In genomic region chr11:74220376-74220775, GRCh38 we compare ENCODE assay signal across 21 cellular contexts.
"Had no signal": no experiment of that assay in that cellular context is flagged by ENCODE, and none has a peak within 500 bp of the region (broad histone marks: within the 10 kb centered on the region; RNA-seq: fewer than 3 reads in every experiment).

No MANE protein-coding gene starts in this region.

- DNase-seq: activated CD4-positive, alpha-beta memory T cell treated with anti-CD3 and anti-CD28 coated beads, Interleukin-2, amount 10 ng/mL, durations not matched to agents 7 days and 5 days; activated CD4-positive, alpha-beta T cell treated with anti-CD3 and anti-CD28 coated beads for 36 hours; activated gamma-delta T cell treated with Interleukin-2 at 50 U/mL for 16 hours; activated naive CD8-positive, alpha-beta T cell treated with anti-CD3 and anti-CD28 coated beads, Interleukin-2, amount 10 ng/mL, durations not matched to agents 7 days and 5 days; activated T-cell treated with anti-CD3 and anti-CD28 coated beads, Interleukin-2, amount 50 U/mL, for 72 hours; caudate nucleus; colonic mucosa; effector CD4-positive, alpha-beta T cell; immature natural killer cell; left cardiac atrium; mucosa of descending colon; natural killer cell; nucleus accumbens; psoas muscle; stimulated activated CD4-positive, alpha-beta T cell treated with anti-CD3 and anti-CD28 coated beads, Interleukin-2, amount 100 ng/mL, for 48 hours; testis; uterus; WERI-Rb-1 had no signal

- H3K27ac Mint-ChIP-seq: activated CD4-positive, alpha-beta memory T cell treated with anti-CD3 and anti-CD28 coated beads, Interleukin-2, amount 10 ng/mL, durations not matched to agents 7 days and 5 days; activated CD4-positive, alpha-beta T cell treated with anti-CD3 and anti-CD28 coated beads for 36 hours; activated naive CD8-positive, alpha-beta T cell treated with anti-CD3 and anti-CD28 coated beads, Interleukin-2, amount 10 ng/mL, durations not matched to agents 7 days and 5 days; activated T-cell treated with anti-CD3 and anti-CD28 coated beads, Interleukin-2, amount 50 U/mL, for 72 hours; immature natural killer cell; natural killer cell; stimulated activated naive CD8-positive, alpha-beta T cell treated with anti-CD3 and anti-CD28 coated beads, Interleukin-15, Interleukin-2, amounts not matched to agents 100 ng/mL and 50 ng/mL, for 24 hours had no signal

- H3K27me3 Mint-ChIP-seq: activated CD4-positive, alpha-beta memory T cell treated with anti-CD3 and anti-CD28 coated beads, Interleukin-2, amount 10 ng/mL, durations not matched to agents 7 days and 5 days; activated CD4-positive, alpha-beta T cell treated with anti-CD3 and anti-CD28 coated beads for 36 hours; activated naive CD8-positive, alpha-beta T cell treated with anti-CD3 and anti-CD28 coated beads, Interleukin-2, amount 10 ng/mL, durations not matched to agents 7 days and 5 days; stimulated activated naive CD8-positive, alpha-beta T cell treated with anti-CD3 and anti-CD28 coated beads, Interleukin-15, Interleukin-2, amounts not matched to agents 100 ng/mL and 50 ng/mL, for 24 hours had no signal

- H3K36me3 ChIP-seq: colonic mucosa, uterus had no signal

- H3K9me3 ChIP-seq: colonic mucosa, mucosa of descending colon, psoas muscle, testis, uterus had no signal

- H3K4me1 Mint-ChIP-seq: activated CD4-positive, alpha-beta memory T cell treated with anti-CD3 and anti-CD28 coated beads, Interleukin-2, amount 10 ng/mL, durations not matched to agents 7 days and 5 days; activated CD4-positive, alpha-beta T cell treated with anti-CD3 and anti-CD28 coated beads for 36 hours; activated naive CD8-positive, alpha-beta T cell treated with anti-CD3 and anti-CD28 coated beads, Interleukin-2, amount 10 ng/mL, durations not matched to agents 7 days and 5 days; immature natural killer cell; natural killer cell had no signal

- H3K9me3 Mint-ChIP-seq: immature natural killer cell, natural killer cell had no signal

- H3K4me3 Mint-ChIP-seq: activated CD4-positive, alpha-beta memory T cell treated with anti-CD3 and anti-CD28 coated beads, Interleukin-2, amount 10 ng/mL, durations not matched to agents 7 days and 5 days; activated CD4-positive, alpha-beta T cell treated with anti-CD3 and anti-CD28 coated beads for 36 hours; activated naive CD8-positive, alpha-beta T cell treated with anti-CD3 and anti-CD28 coated beads, Interleukin-2, amount 10 ng/mL, durations not matched to agents 7 days and 5 days; activated T-cell treated with anti-CD3 and anti-CD28 coated beads, Interleukin-2, amount 50 U/mL, for 72 hours; immature natural killer cell; natural killer cell; stimulated activated naive CD8-positive, alpha-beta T cell treated with anti-CD3 and anti-CD28 coated beads, Interleukin-15, Interleukin-2, amounts not matched to agents 100 ng/mL and 50 ng/mL, for 24 hours had no signal

- H3K27me3 ChIP-seq: colonic mucosa, testis, uterus had no signal

- H3K27ac ChIP-seq: colonic mucosa, psoas muscle, testis, uterus, WERI-Rb-1 had no signal

- H3K4me3 ChIP-seq: colonic mucosa, lung, mucosa of descending colon, psoas muscle, testis, uterus had no signal

- FAIRE-seq: astrocyte had no signal

- H3K4me1 ChIP-seq: colonic mucosa, psoas muscle, testis, uterus had no signal
